ENCODE assay signal across 24 cellular contexts in genomic region chr19:47438793-47439220, GRCh38. TPM values are rescaled to one million over a fixed set of nuclear protein-coding genes. Genes with fewer than 3 reads are reported as not detected.
DNase-seq lines count a peak whose midpoint lies in the region; ATAC-seq, FAIRE-seq and TF ChIP-seq lines count a peak whose summit lies in the region.
"Had no signal": no experiment of that assay in that cellular context is flagged by ENCODE, and none has a peak within 500 bp of the region (broad histone marks: within the 10 kb centered on the region; RNA-seq: fewer than 3 reads in every experiment).

No MANE protein-coding gene starts in this region.

- no peaks in the 10 kb centered on the region for H3K9me3 ChIP-seq in Peyer's patch
- H3K9me3 ChIP-seq: BE2C, thyroid gland had no signal

- no peak for ATAC-seq in GM19455 (IDR thresholded peaks at IDR 0.05; ENCODE audit: unreplicated experiment)
- ATAC-seq: stimulated activated naive CD8-positive, alpha-beta T cell treated with anti-CD3 and anti-CD28 coated beads, Interleukin-15, Interleukin-2, amounts not matched to agents 100 U/mL and 50 U/mL, for 24 hours; T-cell had no signal

- peaks cover 7% of the 10 kb centered on the region for H3K27me3 ChIP-seq in bronchial epithelial cell (ENCODE audit: control insufficient read depth, insufficient read depth, low read length)
- no peaks in the 10 kb centered on the region for H3K27me3 ChIP-seq in Peyer's patch
- H3K27me3 ChIP-seq: BE2C had no signal

- DNase-seq in NCI-H748 (lab: John Stamatoyannopoulos, UW; ENCODE audit: unreplicated experiment): peak; percentile 45
- no peak for DNase-seq in NCI-H748 treated with DMSO at 0.1 percent for 48 hours (lab: John Stamatoyannopoulos, UW)
- peak; percentile 10 for DNase-seq in NCI-H146 treated with DMSO at 0.1 percent for 48 hours (lab: John Stamatoyannopoulos, UW; ENCODE audit: unreplicated experiment)
- peak; percentile 17 for DNase-seq in bronchial epithelial cell (ENCODE audit: low read depth)
- no peak for DNase-seq in urothelium cell line (ENCODE audit: low spot score)
- DNase-seq in KG1 (lab: John Stamatoyannopoulos, UW): no peak
- DNase-seq in Peyer's patch: no peak
- DNase-seq: activated CD4-positive, alpha-beta T cell treated with anti-CD3 and anti-CD28 coated beads for 1 hour; activated CD8-positive, alpha-beta memory T cell treated with anti-CD3 and anti-CD28 coated beads for 24 hours; activated naive CD4-positive, alpha-beta T cell treated with anti-CD3 and anti-CD28 coated beads for 36 hours; activated T-cell treated with anti-CD3 and anti-CD28 coated beads, Interleukin-2, amount 50 U/mL, for 24 hours; amniotic stem cell; BE2C; COR-L47; NCI-H1105; NCI-H524; stimulated activated CD4-positive, alpha-beta T cell treated with anti-CD3 and anti-CD28 coated beads, Interleukin-4, amount 100 ng/mL, for 1 hour; stimulated activated naive CD8-positive, alpha-beta T cell treated with anti-CD3 and anti-CD28 coated beads, Interleukin-15, Interleukin-2, amounts not matched to agents 100 U/mL and 50 U/mL, for 24 hours; T-cell had no signal

- peak; percentile 55 for FAIRE-seq in bronchial epithelial cell (lab: Jason Lieb, UNC)
- peak; percentile 40 for FAIRE-seq in urothelium cell line (lab: Jason Lieb, UNC)
- FAIRE-seq: A204.1 had no signal

- no peak for TF ChIP-seq POLR2A in Peyer's patch (IDR thresholded peaks at IDR 0.05)

- H3K4me1 ChIP-seq in Peyer's patch: no peaks in the 10 kb centered on the region
- H3K4me1 ChIP-seq: BE2C, thyroid gland had no signal

- H3K27ac ChIP-seq in Peyer's patch: no peak overlapping the region
- H3K27ac ChIP-seq: thyroid gland had no signal

- H3K4me3 ChIP-seq in bronchial epithelial cell (ENCODE audit: low read depth, low read length) (no peak overlapping the region), Peyer's patch (no peak overlapping the region)
- H3K4me3 ChIP-seq: smooth muscle cell, thyroid gland had no signal

- H3K36me3 ChIP-seq in bronchial epithelial cell (ENCODE audit: control insufficient read depth, insufficient read depth, low read length): no peaks in the 10 kb centered on the region
- H3K36me3 ChIP-seq in Peyer's patch: no peaks in the 10 kb centered on the region
- H3K36me3 ChIP-seq: BE2C, thyroid gland had no signal

- TF ChIP-seq CTCF in bronchial epithelial cell (IDR thresholded peaks at IDR 0.05; ENCODE audit: insufficient read depth, low read length, severe bottlenecking) (no peak), Peyer's patch (IDR thresholded peaks at IDR 0.05) (no peak)

RNA-seq across cellular contexts. Expression of gene MEIS3, which starts 19.5 kb away (rescaled TPM):
- total RNA-seq in bronchial epithelial cell: 8.7 and 11.3 TPM in 2 replicates
- 10 to 100 TPM in 2 of 4 donors, 1 to 10 TPM in 2; 1.6 to 18.2 (median 10.2) TPM for total RNA-seq in Peyer's patch
- total RNA-seq: activated naive CD4-positive, alpha-beta T cell treated with anti-CD3 and anti-CD28 coated beads for 36 hours had no signal

RNA-seq across cellular contexts. Expression of gene SLC8A2, which starts 32.9 kb away (rescaled TPM):
- total RNA-seq in bronchial epithelial cell (0.26 TPM in 2 replicates), Peyer's patch (under 1 TPM in 2 of 4 donors, not detected in 2; 0.53 to 0.85 TPM)
- total RNA-seq: activated naive CD4-positive, alpha-beta T cell treated with anti-CD3 and anti-CD28 coated beads for 36 hours; myocyte; T-cell had no signal

RNA-seq across cellular contexts. Expression of gene KPTN, which starts 45.2 kb away (rescaled TPM):
- total RNA-seq in bronchial epithelial cell (2.1 and 3.5 TPM in 2 replicates), Peyer's patch (10 to 100 TPM in 3 of 4 donors, 1 to 10 TPM in 1; 7.1 to 22.3 (median 13.4) TPM)

Comparison
In these comparisons a context has a peak if more than half of its experiments do, and no peak if none do; other contexts are left out.
1. DNase-seq: peak in NCI-H748 (single experiment), NCI-H146 treated with DMSO at 0.1 percent for 48 hours (single experiment) and bronchial epithelial cell (single experiment); none in NCI-H748 treated with DMSO at 0.1 percent for 48 hours (single experiment), urothelium cell line (single experiment), KG1 (single experiment) and Peyer's patch (0 of 3).